ENCODE assay signal across 10 cellular contexts in the genomic region with DNA sequence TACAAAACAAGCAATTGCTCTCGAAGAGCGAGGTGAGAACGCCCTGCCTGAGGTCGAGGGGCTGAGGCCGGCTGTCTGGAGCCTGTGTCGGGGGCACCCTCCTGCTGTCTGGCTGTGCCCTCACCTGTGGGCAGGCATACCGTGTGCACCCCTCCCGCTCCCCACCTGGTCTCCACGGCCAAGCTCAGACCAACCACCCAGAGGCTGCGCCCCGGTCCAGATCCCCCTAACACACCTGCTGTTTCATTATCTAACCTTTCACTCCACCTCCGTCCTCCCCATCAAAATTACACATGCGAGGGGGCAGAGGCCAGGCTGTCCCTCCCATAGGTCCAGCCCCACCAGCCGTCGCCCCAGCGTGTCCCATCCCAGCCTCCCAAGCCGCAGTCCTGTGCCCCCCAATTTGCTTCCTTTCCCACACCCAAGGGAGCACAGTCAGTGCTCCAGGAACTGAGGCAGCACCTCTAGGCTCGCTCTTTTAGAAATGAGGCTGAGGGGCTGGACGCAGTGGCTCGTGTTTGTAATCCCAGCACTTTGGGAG. TPM values are rescaled to one million over a fixed set of nuclear protein-coding genes. Genes with fewer than 3 reads are reported as not detected.
"Had no signal": no experiment of that assay in that cellular context is flagged by ENCODE, and none has a peak within 500 bp of the region (broad histone marks: within the 10 kb centered on the region; RNA-seq: fewer than 3 reads in every experiment).

No MANE protein-coding gene starts in this region.

- DNase-seq: activated CD4-positive, alpha-beta T cell treated with anti-CD3 and anti-CD28 coated beads, Interleukin-2, amount 50 U/mL, for 4 hours; amygdala; foreskin keratinocyte; immature natural killer cell; small intestine had no signal

- H3K4me3 ChIP-seq: breast epithelium, neural progenitor cell, tibial artery had no signal

- H3K27me3 ChIP-seq: foreskin keratinocyte, neural progenitor cell had no signal

- H2AFZ ChIP-seq: neural progenitor cell had no signal

- H3K36me3 ChIP-seq: breast epithelium, neural progenitor cell, tibial artery had no signal

- H3K9ac ChIP-seq: neural progenitor cell had no signal

- ATAC-seq: foreskin keratinocyte had no signal

- H3K27ac ChIP-seq: breast epithelium, foreskin keratinocyte, neural progenitor cell, tibial artery had no signal

- H3K4me1 ChIP-seq: breast epithelium, tibial artery had no signal

- H3K9me3 ChIP-seq: breast epithelium had no signal

- H3K4me2 ChIP-seq: neural progenitor cell had no signal

RNA-seq across cellular contexts. Expression of a gene that starts 35.2 kb away (rescaled TPM):
- total RNA-seq: activated T-helper 1 cell treated with anti-CD3 and anti-CD28 coated beads, Interleukin-12 subunit alpha, Interleukin-12 subunit beta, Interleukin-2, Interleukin-4 antibody, amounts not matched to agents 30 ng/mL and 10 ng/mL and 1 ng/mL, durations not matched to agents 14 hours and 24 hours and 36 hours; mesenteric fat pad had no signal
- polyA plus RNA-seq: immature natural killer cell had no signal
